In genomic region chr2:651961-652373, GRCh38 we compare ENCODE assay signal across 15 cellular contexts. TPM values are rescaled to one million over a fixed set of nuclear protein-coding genes. Genes with fewer than 3 reads are reported as not detected.
DNase-seq lines count a peak whose midpoint lies in the region; ATAC-seq and TF ChIP-seq lines count a peak whose summit lies in the region.
"Had no signal": no experiment of that assay in that cellular context is flagged by ENCODE, and none has a peak within 500 bp of the region (broad histone marks: within the 10 kb centered on the region; RNA-seq: fewer than 3 reads in every experiment).

No MANE protein-coding gene starts in this region.

- H3K27me3 ChIP-seq in BLaER1 treated with 17β-estradiol and CSF1 and Interleukin-3, amounts not matched to agents 10 nM and 100 nM = no peaks in the 10 kb centered on the region
- peaks cover 0 to 44% (median 0%) of the 10 kb centered on the region in 4 donors for H3K27me3 ChIP-seq in esophagus muscularis mucosa

- peaks cover 13 to 63% (median 42%) of the 10 kb centered on the region in 10 experiments for H3K4me1 ChIP-seq in BLaER1 treated with 17β-estradiol and CSF1 and Interleukin-3, amounts not matched to agents 10 nM and 100 nM
- H3K4me1 ChIP-seq in esophagus muscularis mucosa = no peaks in the 10 kb centered on the region

- no peak overlapping the region for H3K4me3 ChIP-seq in BLaER1 treated with 17β-estradiol and CSF1 and Interleukin-3, amounts not matched to agents 10 nM and 100 nM
- H3K4me3 ChIP-seq in esophagus muscularis mucosa = no peak overlapping the region

- TF ChIP-seq POLR2A in esophagus muscularis mucosa (IDR thresholded peaks at IDR 0.05; ENCODE audit: low read depth) = no peak

- no peak for TF ChIP-seq EP300 in esophagus muscularis mucosa (IDR thresholded peaks at IDR 0.05)

- WGBS in esophagus muscularis mucosa = 90% methylated on average over 14 of the region's 14 CpGs

- no peaks in the 10 kb centered on the region for H3K9me3 ChIP-seq in BLaER1 treated with 17β-estradiol and CSF1 and Interleukin-3, amounts not matched to agents 10 nM and 100 nM (replicated peaks in 1 of 11)
- no peaks in the 10 kb centered on the region for H3K9me3 ChIP-seq in esophagus muscularis mucosa

- H3K9ac ChIP-seq in BLaER1 treated with 17β-estradiol and CSF1 and Interleukin-3, amounts not matched to agents 10 nM and 100 nM = no peak overlapping the region

- intact Hi-C loops in esophagus muscularis mucosa (cut with DNase I) = no loop called here

- H3K4me1 Mint-ChIP-seq in osteocyte (ENCODE audit: unreplicated experiment) = peaks cover 4% of the 10 kb centered on the region

- H3K36me3 ChIP-seq in BLaER1 treated with 17β-estradiol and CSF1 and Interleukin-3, amounts not matched to agents 10 nM and 100 nM = no peaks in the 10 kb centered on the region
- H3K36me3 ChIP-seq in esophagus muscularis mucosa = no peaks in the 10 kb centered on the region

- no peaks in the 10 kb centered on the region for H4K20me1 ChIP-seq in BLaER1 treated with 17β-estradiol and CSF1 and Interleukin-3, amounts not matched to agents 10 nM and 100 nM

- no peak overlapping the region for H3K4me3 Mint-ChIP-seq in osteocyte (ENCODE audit: unreplicated experiment)

- ATAC-seq in HG03108 (IDR thresholded peaks at IDR 0.05; ENCODE audit: unreplicated experiment) (no peak), GM21723 (IDR thresholded peaks at IDR 0.05; ENCODE audit: unreplicated experiment) (no peak)

- peaks cover 11% of the 10 kb centered on the region for H3K27me3 Mint-ChIP-seq in osteocyte (ENCODE audit: unreplicated experiment)

- DNase-seq in NCI-H2107 treated with DMSO at 0.1 percent for 48 hours (lab: John Stamatoyannopoulos, UW; ENCODE audit: unreplicated experiment) (peak; percentile 47), NCI-H2107 (lab: John Stamatoyannopoulos, UW) (no peak), esophagus muscularis mucosa (ENCODE audit: extremely low spot score) (peak; percentile 75), osteocyte (ENCODE audit: extremely low spot score, unreplicated experiment) (peak; percentile 71), HT-29 (ENCODE audit: low spot score) (no peak)
- DNase-seq: C1 segment of cervical spinal cord, DMS79 treated with DMSO at 0.1 percent for 48 hours, HCEC 1CT, NCI-H1930, NCI-H510A treated with DMSO at 0.1 percent for 48 hours had no signal

- no peak overlapping the region for H3K27ac Mint-ChIP-seq in osteocyte (ENCODE audit: unreplicated experiment)

- TF ChIP-seq CTCF in esophagus muscularis mucosa (IDR thresholded peaks at IDR 0.05) = no peak
- no peak for TF ChIP-seq CTCF in osteocyte (IDR thresholded peaks at IDR 0.05)

- H3K27ac ChIP-seq in BLaER1 treated with 17β-estradiol and CSF1 and Interleukin-3, amounts not matched to agents 10 nM and 100 nM = no peak overlapping the region
- H3K27ac ChIP-seq in esophagus muscularis mucosa (replicated peaks in 1 of 4) = no peak overlapping the region
- H3K27ac ChIP-seq: 22Rv1, HL-60 had no signal

- H3K9me3 Mint-ChIP-seq in osteocyte (ENCODE audit: unreplicated experiment) = no peaks in the 10 kb centered on the region

- H3K4me2 ChIP-seq in BLaER1 treated with 17β-estradiol and CSF1 and Interleukin-3, amounts not matched to agents 10 nM and 100 nM = peak overlapping the region in 8 of 11 experiments; percentile 1 to 59 (median 29); a peak in 9 of 22 replicates

- no peaks in the 10 kb centered on the region for H3K36me3 Mint-ChIP-seq in osteocyte (ENCODE audit: unreplicated experiment)

RNA-seq across cellular contexts. Expression of gene TMEM18, which starts 25.2 kb away (rescaled TPM):
- 10 to 100 TPM in 2 of 4 donors, 1 to 10 TPM in 2; 8.7 to 27.3 (median 10.2) TPM for total RNA-seq in esophagus muscularis mucosa
- total RNA-seq in osteocyte = 28.0 and 32.8 TPM in 2 replicates
- 11.5 and 12.6 TPM in 2 replicates for total RNA-seq in HT-29 (2014; rRNA removed; shearing (Covaris generic))

Comparison
In these comparisons a context has a peak if more than half of its experiments do, and no peak if none do; other contexts are left out.
1. DNase-seq: peak in NCI-H2107 treated with DMSO at 0.1 percent for 48 hours (single experiment), esophagus muscularis mucosa (single experiment) and osteocyte (single experiment); none in NCI-H2107 (single experiment) and HT-29 (single experiment).